Comparison of ENCODE assay signal across 1 cellular context in the genomic region with DNA sequence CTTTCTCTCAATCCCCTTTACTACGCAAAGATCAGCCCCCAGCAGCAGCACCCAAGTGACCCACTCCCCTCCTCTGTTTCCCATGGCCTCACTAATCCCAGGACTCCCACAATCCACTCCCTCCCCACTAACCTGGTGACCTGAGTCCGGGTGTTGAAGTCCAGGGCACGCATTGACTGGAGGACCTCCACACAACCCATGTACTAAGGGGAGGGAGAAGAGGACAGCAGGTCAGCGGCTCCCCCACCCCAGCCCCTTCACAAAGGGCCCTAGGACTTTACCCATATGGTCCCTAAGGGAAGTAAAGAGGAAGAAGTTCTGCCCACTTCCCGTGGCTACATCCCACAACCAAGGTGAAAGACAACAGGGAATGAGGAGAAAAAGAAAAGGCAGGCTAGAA.
TF ChIP-seq lines count a peak whose summit lies in the region.

No MANE protein-coding gene starts in this region.

TF ChIP-seq in HepG2, 621 proteins besides CTCF, POLR2A, EP300 and RAD21:
- TF ChIP-seq RORA (CRISPR knock-in tag; IDR thresholded peaks at IDR 0.05) (no peak), ZNF777 (CRISPR knock-in tag; IDR thresholded peaks at IDR 0.05) (no peak), HNRNPH1 (optimal IDR thresholded peaks at IDR 0.05; ENCODE audit: low read depth, low read length) (no peak), ZNF558 (CRISPR knock-in tag; IDR thresholded peaks at IDR 0.05; ENCODE audit: borderline replicate concordance) (no peak), GTF2F1 (IDR thresholded peaks at IDR 0.05; ENCODE audit: low read length) (no peak), ZSCAN25 (CRISPR knock-in tag; IDR thresholded peaks at IDR 0.05) (no peak), ZFP36 (IDR thresholded peaks at IDR 0.05; ENCODE audit: borderline replicate concordance, low read depth, low read length, partially characterized antibody) (no peak), ZNF350 (CRISPR knock-in tag; IDR thresholded peaks at IDR 0.05; ENCODE audit: borderline replicate concordance, low read depth) (no peak), MIXL1 (CRISPR knock-in tag; IDR thresholded peaks at IDR 0.05) (no peak), PAF1 (CRISPR knock-in tag; IDR thresholded peaks at IDR 0.05) (no peak), ZNF547 (CRISPR knock-in tag; IDR thresholded peaks at IDR 0.05) (no peak), CBX5 (CRISPR knock-in tag; IDR thresholded peaks at IDR 0.05; ENCODE audit: borderline replicate concordance) (no peak)
- TF ChIP-seq, protein P1, sequence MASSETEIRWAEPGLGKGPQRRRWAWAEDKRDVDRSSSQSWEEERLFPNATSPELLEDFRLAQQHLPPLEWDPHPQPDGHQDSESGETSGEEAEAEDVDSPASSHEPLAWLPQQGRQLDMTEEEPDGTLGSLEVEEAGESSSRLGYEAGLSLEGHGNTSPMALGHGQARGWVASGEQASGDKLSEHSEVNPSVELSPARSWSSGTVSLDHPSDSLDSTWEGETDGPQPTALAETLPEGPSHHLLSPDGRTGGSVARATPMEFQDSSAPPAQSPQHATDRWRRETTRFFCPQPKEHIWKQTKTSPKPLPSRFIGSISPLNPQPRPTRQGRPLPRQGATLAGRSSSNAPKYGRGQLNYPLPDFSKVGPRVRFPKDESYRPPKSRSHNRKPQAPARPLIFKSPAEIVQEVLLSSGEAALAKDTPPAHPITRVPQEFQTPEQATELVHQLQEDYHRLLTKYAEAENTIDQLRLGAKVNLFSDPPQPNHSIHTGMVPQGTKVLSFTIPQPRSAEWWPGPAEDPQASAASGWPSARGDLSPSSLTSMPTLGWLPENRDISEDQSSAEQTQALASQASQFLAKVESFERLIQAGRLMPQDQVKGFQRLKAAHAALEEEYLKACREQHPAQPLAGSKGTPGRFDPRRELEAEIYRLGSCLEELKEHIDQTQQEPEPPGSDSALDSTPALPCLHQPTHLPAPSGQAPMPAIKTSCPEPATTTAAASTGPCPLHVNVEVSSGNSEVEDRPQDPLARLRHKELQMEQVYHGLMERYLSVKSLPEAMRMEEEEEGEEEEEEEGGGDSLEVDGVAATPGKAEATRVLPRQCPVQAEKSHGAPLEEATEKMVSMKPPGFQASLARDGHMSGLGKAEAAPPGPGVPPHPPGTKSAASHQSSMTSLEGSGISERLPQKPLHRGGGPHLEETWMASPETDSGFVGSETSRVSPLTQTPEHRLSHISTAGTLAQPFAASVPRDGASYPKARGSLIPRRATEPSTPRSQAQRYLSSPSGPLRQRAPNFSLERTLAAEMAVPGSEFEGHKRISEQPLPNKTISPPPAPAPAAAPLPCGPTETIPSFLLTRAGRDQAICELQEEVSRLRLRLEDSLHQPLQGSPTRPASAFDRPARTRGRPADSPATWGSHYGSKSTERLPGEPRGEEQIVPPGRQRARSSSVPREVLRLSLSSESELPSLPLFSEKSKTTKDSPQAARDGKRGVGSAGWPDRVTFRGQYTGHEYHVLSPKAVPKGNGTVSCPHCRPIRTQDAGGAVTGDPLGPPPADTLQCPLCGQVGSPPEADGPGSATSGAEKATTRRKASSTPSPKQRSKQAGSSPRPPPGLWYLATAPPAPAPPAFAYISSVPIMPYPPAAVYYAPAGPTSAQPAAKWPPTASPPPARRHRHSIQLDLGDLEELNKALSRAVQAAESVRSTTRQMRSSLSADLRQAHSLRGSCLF (CRISPR knock-in tag; IDR thresholded peaks at IDR 0.05; ENCODE audit: borderline replicate concordance), result no peak
- TF ChIP-seq, protein P2, sequence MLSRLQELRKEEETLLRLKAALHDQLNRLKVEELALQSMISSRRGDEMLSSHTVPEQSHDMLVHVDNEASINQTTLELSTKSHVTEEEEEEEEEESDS (CRISPR knock-in tag; IDR thresholded peaks at IDR 0.05; ENCODE audit: borderline replicate concordance), result no peak
- TF ChIP-seq, protein P3, sequence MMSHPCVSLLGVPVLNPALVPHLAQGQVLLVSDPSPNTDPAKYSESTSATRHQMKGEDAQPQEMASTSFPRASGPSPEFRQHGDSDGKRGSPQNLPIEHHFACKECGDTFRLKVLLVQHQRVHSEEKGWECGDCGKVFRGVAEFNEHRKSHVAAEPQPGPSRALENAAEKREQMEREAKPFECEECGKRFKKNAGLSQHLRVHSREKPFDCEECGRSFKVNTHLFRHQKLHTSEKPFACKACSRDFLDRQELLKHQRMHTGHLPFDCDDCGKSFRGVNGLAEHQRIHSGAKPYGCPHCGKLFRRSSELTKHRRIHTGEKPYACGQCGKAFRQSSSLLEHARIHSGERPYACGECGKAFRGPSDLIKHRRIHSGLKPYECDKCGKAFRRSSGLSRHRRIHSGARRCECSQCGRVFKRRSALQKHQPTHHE (CRISPR knock-in tag; IDR thresholded peaks at IDR 0.05; ENCODE audit: borderline replicate concordance), result no peak
- TF ChIP-seq, protein P4, sequence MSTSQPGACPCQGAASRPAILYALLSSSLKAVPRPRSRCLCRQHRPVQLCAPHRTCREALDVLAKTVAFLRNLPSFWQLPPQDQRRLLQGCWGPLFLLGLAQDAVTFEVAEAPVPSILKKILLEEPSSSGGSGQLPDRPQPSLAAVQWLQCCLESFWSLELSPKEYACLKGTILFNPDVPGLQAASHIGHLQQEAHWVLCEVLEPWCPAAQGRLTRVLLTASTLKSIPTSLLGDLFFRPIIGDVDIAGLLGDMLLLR (CRISPR knock-in tag; IDR thresholded peaks at IDR 0.05), result no peak
- TF ChIP-seq, protein P5, sequence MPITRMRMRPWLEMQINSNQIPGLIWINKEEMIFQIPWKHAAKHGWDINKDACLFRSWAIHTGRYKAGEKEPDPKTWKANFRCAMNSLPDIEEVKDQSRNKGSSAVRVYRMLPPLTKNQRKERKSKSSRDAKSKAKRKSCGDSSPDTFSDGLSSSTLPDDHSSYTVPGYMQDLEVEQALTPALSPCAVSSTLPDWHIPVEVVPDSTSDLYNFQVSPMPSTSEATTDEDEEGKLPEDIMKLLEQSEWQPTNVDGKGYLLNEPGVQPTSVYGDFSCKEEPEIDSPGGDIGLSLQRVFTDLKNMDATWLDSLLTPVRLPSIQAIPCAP (CRISPR knock-in tag; IDR thresholded peaks at IDR 0.05; ENCODE audit: low read depth), result no peak
